In genomic region chr2:209933499-209934458, GRCh38 we compare ENCODE assay signal across 11 cellular contexts.
DNase-seq lines count a peak whose midpoint lies in the region; ATAC-seq, FAIRE-seq and TF ChIP-seq lines count a peak whose summit lies in the region.
"Had no signal": no experiment of that assay in that cellular context is flagged by ENCODE, and none has a peak within 500 bp of the region (broad histone marks: within the 10 kb centered on the region; RNA-seq: fewer than 3 reads in every experiment).

No MANE protein-coding gene starts in this region.

- POLR2A ChIA-PET in activated CD4-positive, alpha-beta memory T cell treated with anti-CD3 and anti-CD28 coated beads, Interleukin-2, amount 10 ng/mL, durations not matched to agents 7 days and 5 days (lab: Charles Lee): no interaction called here

- peak; percentile 71 for FAIRE-seq in keratinocyte (lab: Jason Lieb, UNC)
- FAIRE-seq: TTC549 had no signal

- H3K27me3 Mint-ChIP-seq in activated CD4-positive, alpha-beta memory T cell treated with anti-CD3 and anti-CD28 coated beads, Interleukin-2, amount 10 ng/mL, durations not matched to agents 7 days and 5 days: peaks cover 6% of the 10 kb centered on the region

- CTCF ChIA-PET in activated CD4-positive, alpha-beta memory T cell treated with anti-CD3 and anti-CD28 coated beads, Interleukin-2, amount 10 ng/mL, durations not matched to agents 7 days and 5 days (lab: Charles Lee): interaction anchor here (2.0 kb wide), 1 partner anchor 28 kb away, joined by 4 read pairs; no protein-coding TSS in a partner anchor

- dilution Hi-C loops in keratinocyte (cut with MboI; ENCODE audit: extremely low pct_ligation_motif_present, low sequenced_read_pairs): no loop called here

- no peaks in the 10 kb centered on the region for H3K9me3 Mint-ChIP-seq in activated CD4-positive, alpha-beta memory T cell treated with anti-CD3 and anti-CD28 coated beads, Interleukin-2, amount 10 ng/mL, durations not matched to agents 7 days and 5 days
- H3K9me3 Mint-ChIP-seq: activated naive CD8-positive, alpha-beta T cell treated with anti-CD3 and anti-CD28 coated beads, Interleukin-2, amount 10 ng/mL, durations not matched to agents 7 days and 5 days had no signal

- H3K4me3 Mint-ChIP-seq in activated CD4-positive, alpha-beta memory T cell treated with anti-CD3 and anti-CD28 coated beads, Interleukin-2, amount 10 ng/mL, durations not matched to agents 7 days and 5 days: no peak overlapping the region
- H3K4me3 Mint-ChIP-seq: activated naive CD8-positive, alpha-beta T cell treated with anti-CD3 and anti-CD28 coated beads, Interleukin-2, amount 10 ng/mL, durations not matched to agents 7 days and 5 days had no signal

- H3K9me1 ChIP-seq in keratinocyte (ENCODE audit: control insufficient read depth, extremely low read depth, insufficient read depth, low read length): no peaks in the 10 kb centered on the region

- no peak overlapping the region for H3K27ac Mint-ChIP-seq in activated CD4-positive, alpha-beta memory T cell treated with anti-CD3 and anti-CD28 coated beads, Interleukin-2, amount 10 ng/mL, durations not matched to agents 7 days and 5 days
- H3K27ac Mint-ChIP-seq: activated naive CD8-positive, alpha-beta T cell treated with anti-CD3 and anti-CD28 coated beads, Interleukin-2, amount 10 ng/mL, durations not matched to agents 7 days and 5 days had no signal

- H3K4me3 ChIP-seq in astrocyte of the spinal cord (ENCODE audit: low read depth, low read length) (peak overlapping the region; percentile 17), keratinocyte (ENCODE audit: control insufficient read depth in 2 of 3, extremely low read depth in 1 of 3, insufficient read depth in 2 of 3, low read depth in 1 of 3, low read length in 3 of 3) (peak overlapping the region in 2 of 3 experiments; percentile 52 to 56)

- H3K36me3 Mint-ChIP-seq in activated CD4-positive, alpha-beta memory T cell treated with anti-CD3 and anti-CD28 coated beads, Interleukin-2, amount 10 ng/mL, durations not matched to agents 7 days and 5 days (ENCODE audit: low read depth): no peaks in the 10 kb centered on the region
- H3K36me3 Mint-ChIP-seq: activated naive CD8-positive, alpha-beta T cell treated with anti-CD3 and anti-CD28 coated beads, Interleukin-2, amount 10 ng/mL, durations not matched to agents 7 days and 5 days had no signal

- H3K4me1 Mint-ChIP-seq in activated CD4-positive, alpha-beta memory T cell treated with anti-CD3 and anti-CD28 coated beads, Interleukin-2, amount 10 ng/mL, durations not matched to agents 7 days and 5 days: no peaks in the 10 kb centered on the region
- H3K4me1 Mint-ChIP-seq: activated naive CD8-positive, alpha-beta T cell treated with anti-CD3 and anti-CD28 coated beads, Interleukin-2, amount 10 ng/mL, durations not matched to agents 7 days and 5 days had no signal

- no peaks in the 10 kb centered on the region for H3K27me3 ChIP-seq in keratinocyte (ENCODE audit: control insufficient read depth, extremely low read depth, insufficient read depth, low read length)

- H3K36me3 ChIP-seq in keratinocyte (ENCODE audit: control insufficient read depth in 2 of 2, extremely low read depth in 1 of 2, insufficient read depth in 2 of 2, low read length in 2 of 2): no peaks in the 10 kb centered on the region

- no peaks in the 10 kb centered on the region for H3K79me2 ChIP-seq in keratinocyte (ENCODE audit: control insufficient read depth, insufficient read depth, low read length)

- ATAC-seq in HG02840 (IDR thresholded peaks at IDR 0.05; ENCODE audit: low FRiP score, unreplicated experiment): no peak

- no peaks in the 10 kb centered on the region for H4K20me1 ChIP-seq in keratinocyte (ENCODE audit: control insufficient read depth, extremely low read depth, insufficient read depth, low read length)

- DNase-seq in HS-5 (ENCODE audit: low read depth) (peak; percentile 56), astrocyte of the spinal cord (ENCODE audit: low read depth, low spot score) (peak; percentile 91), keratinocyte (ENCODE audit: low read depth, low spot score) (no peak), substantia nigra (lab: John Stamatoyannopoulos, UW) (peak in 32 of 49 donors; percentile 1 to 70 (median 12)), CD1c-positive myeloid dendritic cell (ENCODE audit: extremely low spot score) (no peak)
- DNase-seq in activated CD4-positive, alpha-beta memory T cell treated with anti-CD3 and anti-CD28 coated beads, Interleukin-2, amount 10 ng/mL, durations not matched to agents 7 days and 5 days: no peak
- DNase-seq in stimulated activated CD4-positive, alpha-beta T cell treated with anti-CD3 and anti-CD28 coated beads, Interleukin-12 subunit alpha, Interleukin-12 subunit beta, amount 100 ng/mL, for 4 hours: no peak
- DNase-seq: activated naive CD8-positive, alpha-beta T cell treated with anti-CD3 and anti-CD28 coated beads, Interleukin-2, amount 10 ng/mL, durations not matched to agents 7 days and 5 days; NCI-H146 had no signal

- peak overlapping the region; percentile 78 for H3K4me2 ChIP-seq in keratinocyte (ENCODE audit: control insufficient read depth, extremely low read depth, insufficient read depth, low read depth, low read length)

- peak; percentile 7 for TF ChIP-seq CTCF in astrocyte of the spinal cord (IDR thresholded peaks at IDR 0.05; ENCODE audit: low read depth, low read length)
- TF ChIP-seq CTCF in keratinocyte (optimal IDR thresholded peaks at IDR 0.05 in 1 of 3, IDR thresholded peaks at IDR 0.05 in 1 of 3, conservative IDR thresholded peaks at IDR 0.05 in 1 of 3; ENCODE audit: extremely low read depth in 1 of 3, insufficient read depth in 2 of 3, low read length in 3 of 3): peak in 1 of 3 experiments; percentile 2

- H2AFZ ChIP-seq in keratinocyte (ENCODE audit: control insufficient read depth, low read length): peak overlapping the region; percentile 80

- H3K9me3 ChIP-seq in keratinocyte (ENCODE audit: control insufficient read depth, low read depth, low read length): no peaks in the 10 kb centered on the region

- in situ Hi-C loops in astrocyte of the spinal cord (cut with HindIII; ENCODE audit: low sequenced_read_pairs): no loop called here

- H3K9ac ChIP-seq in keratinocyte (ENCODE audit: control insufficient read depth, extremely low read depth, insufficient read depth, low read length): peak overlapping the region; percentile 39

- H3K4me1 ChIP-seq in keratinocyte (ENCODE audit: control insufficient read depth, extremely low read depth, insufficient read depth, low read length): peaks cover 5% of the 10 kb centered on the region

- no peak overlapping the region for H3K27ac ChIP-seq in keratinocyte (ENCODE audit: control insufficient read depth, insufficient read depth, low read length)
- H3K27ac ChIP-seq in substantia nigra (ENCODE audit: low read depth, low read length, poor library complexity, severe bottlenecking): no peak overlapping the region

Comparison
In these comparisons a context has a peak if more than half of its experiments do, and no peak if none do; other contexts are left out.
1. DNase-seq: peak in HS-5 (single experiment), astrocyte of the spinal cord (single experiment) and substantia nigra (32 of 49); none in keratinocyte (single experiment), activated CD4-positive, alpha-beta memory T cell treated with anti-CD3 and anti-CD28 coated beads, Interleukin-2, amount 10 ng/mL, durations not matched to agents 7 days and 5 days (single experiment), CD1c-positive myeloid dendritic cell (single experiment) and stimulated activated CD4-positive, alpha-beta T cell treated with anti-CD3 and anti-CD28 coated beads, Interleukin-12 subunit alpha, Interleukin-12 subunit beta, amount 100 ng/mL, for 4 hours (single experiment).